In the genomic region with DNA sequence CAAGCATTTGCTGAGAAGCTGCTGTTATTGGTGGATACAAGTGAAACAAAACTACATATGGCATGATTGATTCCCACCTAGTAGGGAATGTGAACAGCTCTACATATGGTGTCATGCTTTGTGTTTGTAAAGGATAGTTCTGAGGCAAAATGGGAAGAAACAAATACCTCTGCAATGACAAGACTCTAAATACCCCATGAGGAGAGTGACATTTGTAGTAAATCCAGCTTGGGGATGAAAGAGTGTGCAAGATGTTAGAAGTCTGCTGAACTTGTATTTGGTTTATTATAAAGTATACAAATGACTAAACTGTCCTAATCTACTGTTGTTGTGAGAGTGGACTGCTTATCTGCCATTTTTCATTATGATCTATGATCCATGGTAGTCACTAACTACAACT, we compare ENCODE assay signal across 1 cellular context.
TF ChIP-seq lines count a peak whose summit lies in the region.

No MANE protein-coding gene starts in this region.

TF ChIP-seq in HCT116, 20 proteins besides CTCF, POLR2A, EP300 and RAD21 (continued from another document):
- TF ChIP-seq REST (IDR thresholded peaks at IDR 0.05; ENCODE audit: low read depth) (no peak), EZH2 (IDR thresholded peaks at IDR 0.05) (no peak), ZNF274 (IDR thresholded peaks at IDR 0.05; ENCODE audit: low read depth, low read length) (no peak), YY1 (IDR thresholded peaks at IDR 0.05; ENCODE audit: extremely low read depth, insufficient replicate concordance, low read depth, low read length) (no peak)
